Comparison of ENCODE assay signal across 16 cellular contexts in genomic region chr2:179248024-179248348, GRCh38. TPM values are rescaled to one million over a fixed set of nuclear protein-coding genes. Genes with fewer than 3 reads are reported as not detected.
DNase-seq lines count a peak whose midpoint lies in the region; ATAC-seq lines count a peak whose summit lies in the region.
"Had no signal": no experiment of that assay in that cellular context is flagged by ENCODE, and none has a peak within 500 bp of the region (broad histone marks: within the 10 kb centered on the region; RNA-seq: fewer than 3 reads in every experiment).

No MANE protein-coding gene starts in this region.

- H2AFZ ChIP-seq in mesenchymal stem cell (ENCODE audit: low read depth, low read length): no peak overlapping the region

- H4K8ac ChIP-seq in mesenchymal stem cell (ENCODE audit: low read length): no peak overlapping the region

- no peak overlapping the region for H2AK5ac ChIP-seq in mesenchymal stem cell (ENCODE audit: low read length, severe bottlenecking)

- no peak overlapping the region for H2BK15ac ChIP-seq in mesenchymal stem cell (ENCODE audit: low read depth, poor library complexity, severe bottlenecking)

- H3K4ac ChIP-seq in mesenchymal stem cell (ENCODE audit: low read depth in 1 of 2, low read length in 2 of 2): no peak overlapping the region

- no peak overlapping the region for H2BK5ac ChIP-seq in mesenchymal stem cell (ENCODE audit: low read depth, low read length, poor library complexity, severe bottlenecking)

- no peaks in the 10 kb centered on the region for H3K4me1 ChIP-seq in mesenchymal stem cell (ENCODE audit: control insufficient read depth, insufficient read depth, low read depth, low read length)

- H3K27me3 ChIP-seq in mesenchymal stem cell (ENCODE audit: control insufficient read depth in 1 of 2, insufficient read depth in 1 of 2, low read length in 2 of 2): no peaks in the 10 kb centered on the region
- H3K27me3 ChIP-seq: body of pancreas had no signal

- peak overlapping the region; percentile 11 for H3K9ac ChIP-seq in mesenchymal stem cell (ENCODE audit: low read length)

- H2BK120ac ChIP-seq in mesenchymal stem cell (ENCODE audit: low read depth, low read length): no peak overlapping the region

- DNase-seq in mesenchymal stem cell: no peak
- DNase-seq in activated gamma-delta T cell treated with Interleukin-2 at 50 U/mL for 16 hours: no peak
- DNase-seq in pons (ENCODE audit: low spot score): no peak
- DNase-seq in NCI-H774 (lab: John Stamatoyannopoulos, UW): no peak
- no peak for DNase-seq in epidermal melanocyte (ENCODE audit: insufficient read length, low spot score)
- DNase-seq: activated CD4-positive, alpha-beta T cell treated with anti-CD3 and anti-CD28 coated beads, Interleukin-2, amount 50 U/mL, for 4 hours; body of pancreas; Karpas-422; NCI-H187 treated with DMSO at 0.1 percent for 48 hours; retina; SHP77 treated with DMSO at 0.1 percent for 48 hours; stimulated activated CD4-positive, alpha-beta T cell treated with anti-CD3 and anti-CD28 coated beads, Interleukin-2, amount 100 ng/mL, for 24 hours had no signal

- no peak overlapping the region for H2BK12ac ChIP-seq in mesenchymal stem cell (ENCODE audit: low read length in 2 of 2)

- peak overlapping the region in 1 of 2 experiments; percentile 14 for H3K4me3 ChIP-seq in mesenchymal stem cell (ENCODE audit: insufficient read depth in 1 of 2, low read depth in 1 of 2, low read length in 2 of 2)
- H3K4me3 ChIP-seq: body of pancreas had no signal

- no peak overlapping the region for H3K18ac ChIP-seq in mesenchymal stem cell (ENCODE audit: low read depth in 1 of 2, low read length in 2 of 2)

- no CpG with 5 or more reads among the region's 1 CpG for WGBS in mesenchymal stem cell

- H3K4me2 ChIP-seq in mesenchymal stem cell (ENCODE audit: low read length, poor library complexity, severe bottlenecking): no peak overlapping the region

- H3K79me1 ChIP-seq in mesenchymal stem cell (replicated peaks; ENCODE audit: low read length, poor library complexity, severe bottlenecking): peaks cover 15% of the 10 kb centered on the region

- no peak overlapping the region for H3K23ac ChIP-seq in mesenchymal stem cell (ENCODE audit: low read length in 2 of 2)

- no peak overlapping the region for H3K27ac ChIP-seq in mesenchymal stem cell (ENCODE audit: low read length, poor library complexity, severe bottlenecking)
- H3K27ac ChIP-seq: body of pancreas, C4-2B had no signal

- H3K36me3 ChIP-seq in mesenchymal stem cell (ENCODE audit: control insufficient read depth in 1 of 2, insufficient read depth in 2 of 2, low read depth in 1 of 2, low read length in 2 of 2): no peaks in the 10 kb centered on the region

- ATAC-seq in GM18858 (IDR thresholded peaks at IDR 0.05; ENCODE audit: unreplicated experiment): peak; percentile 32
- peak; percentile 29 for ATAC-seq in GM21723 (IDR thresholded peaks at IDR 0.05; ENCODE audit: unreplicated experiment)
- peak; percentile 23 for ATAC-seq in HG03571 (IDR thresholded peaks at IDR 0.05; ENCODE audit: unreplicated experiment)
- ATAC-seq: body of pancreas had no signal

- H3K9me3 ChIP-seq in mesenchymal stem cell (ENCODE audit: control insufficient read depth, low read length): no peaks in the 10 kb centered on the region
- H3K9me3 ChIP-seq: body of pancreas had no signal

- H3K14ac ChIP-seq in mesenchymal stem cell (ENCODE audit: low read length in 2 of 2): no peak overlapping the region

- no peak overlapping the region for H4K91ac ChIP-seq in mesenchymal stem cell (ENCODE audit: low read length)

RNA-seq across cellular contexts. Expression of gene SESTD1, which starts 16.6 kb away (rescaled TPM):
- 28.8 TPM for polyA plus RNA-seq in mesenchymal stem cell (2013, experiment 1 of 2)
- polyA plus RNA-seq in mesenchymal stem cell (2013, experiment 2 of 2): 29.6 TPM
